In the genomic region with DNA sequence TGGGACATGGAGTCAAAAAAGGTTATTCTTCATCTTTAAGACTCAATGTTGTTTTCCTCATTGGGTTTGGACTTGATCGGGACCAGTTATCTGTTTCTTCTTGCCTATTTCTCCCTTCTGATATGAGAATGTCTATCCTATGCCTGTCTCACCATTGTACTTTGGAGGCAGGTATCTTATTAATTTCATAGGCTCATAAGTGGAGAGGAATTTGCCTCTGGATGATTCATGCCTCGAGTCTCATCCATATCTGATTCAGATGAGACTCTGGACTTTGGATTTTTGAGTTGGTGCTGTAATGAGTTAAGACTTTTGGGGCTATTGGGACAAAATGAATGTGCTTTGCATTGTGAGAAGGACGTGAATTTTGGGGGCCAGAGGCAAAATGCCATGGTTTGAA, we compare ENCODE assay signal across 15 cellular contexts. TPM values are rescaled to one million over a fixed set of nuclear protein-coding genes. Genes with fewer than 3 reads are reported as not detected.
DNase-seq lines count a peak whose midpoint lies in the region; FAIRE-seq and TF ChIP-seq lines count a peak whose summit lies in the region.
"Had no signal": no experiment of that assay in that cellular context is flagged by ENCODE, and none has a peak within 500 bp of the region (broad histone marks: within the 10 kb centered on the region; RNA-seq: fewer than 3 reads in every experiment).

No MANE protein-coding gene starts in this region.

- no peak overlapping the region for H2AFZ ChIP-seq in GM23248
- H2AFZ ChIP-seq in astrocyte (ENCODE audit: low read depth, low read length): no peak overlapping the region
- H2AFZ ChIP-seq in hepatocyte: no peak overlapping the region

- H3K4me3 Mint-ChIP-seq in astrocyte (ENCODE audit: unreplicated experiment): no peak overlapping the region
- no peak overlapping the region for H3K4me3 Mint-ChIP-seq in activated T-helper 1 cell treated with anti-CD3 and anti-CD28 coated beads, Interleukin-12 subunit alpha, Interleukin-12 subunit beta, Interleukin-2, Interleukin-4 antibody, amounts not matched to agents 30 ng/mL and 10 ng/mL and 1 ng/mL, durations not matched to agents 14 hours and 24 hours and 36 hours
- H3K4me3 Mint-ChIP-seq: CD4-positive, alpha-beta memory T cell had no signal

- intact Hi-C loops in activated T-helper 1 cell treated with anti-CD3 and anti-CD28 coated beads, Interleukin-12 subunit alpha, Interleukin-12 subunit beta, Interleukin-2, Interleukin-4 antibody, amounts not matched to agents 30 ng/mL and 10 ng/mL and 1 ng/mL, durations not matched to agents 14 hours and 24 hours and 36 hours (cut with micrococcal nuclease): no loop called here

- 53 to 54% methylated on average over 3 of the region's 3 CpGs for WGBS in GM23248 (ENCODE audit: low coverage in 1 of 2, low lambda C conversion rate in 2 of 2, missing lambda C conversion rate in 2 of 2), 2 experiments
- WGBS in hepatocyte (ENCODE audit: low lambda C conversion rate, missing lambda C conversion rate): 78% methylated on average over 3 of the region's 3 CpGs
- WGBS in small intestine, 3 donors: 55 to 74% (median 61%) methylated on average over 3 of the region's 3 CpGs

- H3K9me2 ChIP-seq in GM23248 (ENCODE audit: insufficient read depth): no peaks in the 10 kb centered on the region
- H3K9me2 ChIP-seq in hepatocyte (replicated peaks; ENCODE audit: insufficient read depth): no peaks in the 10 kb centered on the region

- H3K79me2 ChIP-seq in GM23248 (ENCODE audit: insufficient read depth): no peaks in the 10 kb centered on the region
- no peaks in the 10 kb centered on the region for H3K79me2 ChIP-seq in astrocyte (ENCODE audit: insufficient read depth, low read length)
- H3K79me2 ChIP-seq in hepatocyte: no peaks in the 10 kb centered on the region

- no peaks in the 10 kb centered on the region for H4K20me1 ChIP-seq in GM23248 (ENCODE audit: insufficient read depth)
- H4K20me1 ChIP-seq in astrocyte (ENCODE audit: insufficient read depth, low read length): no peaks in the 10 kb centered on the region
- H4K20me1 ChIP-seq in hepatocyte (ENCODE audit: insufficient read depth, poor library complexity, severe bottlenecking): no peaks in the 10 kb centered on the region

- H3K27ac Mint-ChIP-seq in astrocyte (ENCODE audit: unreplicated experiment): peak overlapping the region; percentile 64
- no peak overlapping the region for H3K27ac Mint-ChIP-seq in activated T-helper 1 cell treated with anti-CD3 and anti-CD28 coated beads, Interleukin-12 subunit alpha, Interleukin-12 subunit beta, Interleukin-2, Interleukin-4 antibody, amounts not matched to agents 30 ng/mL and 10 ng/mL and 1 ng/mL, durations not matched to agents 14 hours and 24 hours and 36 hours
- H3K27ac Mint-ChIP-seq: CD4-positive, alpha-beta memory T cell had no signal

- H3K4me2 ChIP-seq in GM23248 (ENCODE audit: unreplicated experiment) (no peak overlapping the region), astrocyte (ENCODE audit: low read length) (no peak overlapping the region), hepatocyte (no peak overlapping the region)

- TF ChIP-seq CTCF in astrocyte (IDR thresholded peaks at IDR 0.05; ENCODE audit: insufficient read depth, low read depth, low read length) (no peak), hepatocyte (IDR thresholded peaks at IDR 0.05; ENCODE audit: poor library complexity) (no peak)

- FAIRE-seq in astrocyte (lab: Jason Lieb, UNC): no peak
- FAIRE-seq in small intestine (lab: Jason Lieb, UNC): no peak
- no peak for FAIRE-seq in GM19239 (lab: Jason Lieb, UNC)
- FAIRE-seq: A204.1, G401.6, GM12892, H54 had no signal

- H3K36me3 ChIP-seq in GM23248 (ENCODE audit: low read depth): no peaks in the 10 kb centered on the region
- H3K36me3 ChIP-seq in astrocyte (ENCODE audit: insufficient read depth, low read length): no peaks in the 10 kb centered on the region
- H3K36me3 ChIP-seq in hepatocyte (replicated peaks; ENCODE audit: insufficient read depth, low read depth): no peaks in the 10 kb centered on the region
- no peaks in the 10 kb centered on the region for H3K36me3 ChIP-seq in small intestine (ENCODE audit: control insufficient read depth in 2 of 2, insufficient read depth in 2 of 2, low read length in 2 of 2)
- H3K36me3 ChIP-seq: BE2C had no signal

- H3K4me1 ChIP-seq in GM23248 (ENCODE audit: insufficient read depth) (peaks cover 22% of the 10 kb centered on the region), astrocyte (ENCODE audit: insufficient read depth, low read length) (peaks cover 15% of the 10 kb centered on the region), hepatocyte (ENCODE audit: insufficient read depth) (peaks cover 15% of the 10 kb centered on the region), small intestine (ENCODE audit: control insufficient read depth in 2 of 2, insufficient read depth in 1 of 2, low read depth in 1 of 2, low read length in 1 of 2) (no peaks in the 10 kb centered on the region)
- H3K4me1 ChIP-seq: BE2C had no signal

- no peaks in the 10 kb centered on the region for H3K27me3 Mint-ChIP-seq in astrocyte (ENCODE audit: low read depth, unreplicated experiment)
- peaks cover 2% of the 10 kb centered on the region for H3K27me3 Mint-ChIP-seq in activated T-helper 1 cell treated with anti-CD3 and anti-CD28 coated beads, Interleukin-12 subunit alpha, Interleukin-12 subunit beta, Interleukin-2, Interleukin-4 antibody, amounts not matched to agents 30 ng/mL and 10 ng/mL and 1 ng/mL, durations not matched to agents 14 hours and 24 hours and 36 hours (ENCODE audit: insufficient read depth)
- H3K27me3 Mint-ChIP-seq: CD4-positive, alpha-beta memory T cell had no signal

- no peaks in the 10 kb centered on the region for H3K9me3 Mint-ChIP-seq in astrocyte (ENCODE audit: unreplicated experiment)
- H3K9me3 Mint-ChIP-seq in activated T-helper 1 cell treated with anti-CD3 and anti-CD28 coated beads, Interleukin-12 subunit alpha, Interleukin-12 subunit beta, Interleukin-2, Interleukin-4 antibody, amounts not matched to agents 30 ng/mL and 10 ng/mL and 1 ng/mL, durations not matched to agents 14 hours and 24 hours and 36 hours: no peaks in the 10 kb centered on the region

- peaks cover 2% of the 10 kb centered on the region for H3K36me3 Mint-ChIP-seq in astrocyte (ENCODE audit: low read depth, unreplicated experiment)
- H3K36me3 Mint-ChIP-seq in activated T-helper 1 cell treated with anti-CD3 and anti-CD28 coated beads, Interleukin-12 subunit alpha, Interleukin-12 subunit beta, Interleukin-2, Interleukin-4 antibody, amounts not matched to agents 30 ng/mL and 10 ng/mL and 1 ng/mL, durations not matched to agents 14 hours and 24 hours and 36 hours (ENCODE audit: low read depth): no peaks in the 10 kb centered on the region
- H3K36me3 Mint-ChIP-seq: CD4-positive, alpha-beta memory T cell had no signal

- peaks cover 20% of the 10 kb centered on the region for H3K4me1 Mint-ChIP-seq in astrocyte (ENCODE audit: low read depth, unreplicated experiment)
- peaks cover 12% of the 10 kb centered on the region for H3K4me1 Mint-ChIP-seq in activated T-helper 1 cell treated with anti-CD3 and anti-CD28 coated beads, Interleukin-12 subunit alpha, Interleukin-12 subunit beta, Interleukin-2, Interleukin-4 antibody, amounts not matched to agents 30 ng/mL and 10 ng/mL and 1 ng/mL, durations not matched to agents 14 hours and 24 hours and 36 hours (ENCODE audit: low read depth)

- no peak overlapping the region for H3K9ac ChIP-seq in GM23248
- H3K9ac ChIP-seq in astrocyte (ENCODE audit: low read length): no peak overlapping the region

- DNase-seq in GM23248 (peak; percentile 16), astrocyte (ENCODE audit: low read depth) (no peak), hepatocyte (ENCODE audit: low spot score) (no peak), small intestine (peak; percentile 40), GM19239 (ENCODE audit: insufficient read length, low spot score) (no peak)
- no peak for DNase-seq in activated CD4-positive, alpha-beta T cell treated with anti-CD3 and anti-CD28 coated beads, Interleukin-2, amount 50 U/mL, for 48 hours
- DNase-seq in activated T-helper 1 cell treated with anti-CD3 and anti-CD28 coated beads, Interleukin-12 subunit alpha, Interleukin-12 subunit beta, Interleukin-2, Interleukin-4 antibody, amounts not matched to agents 30 ng/mL and 10 ng/mL and 1 ng/mL, durations not matched to agents 14 hours and 24 hours and 36 hours (ENCODE audit: low spot score): no peak
- DNase-seq: BE2C; CD4-positive, alpha-beta memory T cell; DMS79 had no signal

- peaks cover 11% of the 10 kb centered on the region; the same call in 1 of the 2 replicates for H3F3A ChIP-seq in GM23248 (ENCODE audit: insufficient read depth)

- H3K9me3 ChIP-seq in GM23248 (ENCODE audit: low read depth) (no peaks in the 10 kb centered on the region), astrocyte (ENCODE audit: insufficient read depth, low read depth, low read length) (no peaks in the 10 kb centered on the region), hepatocyte (ENCODE audit: low read depth) (no peaks in the 10 kb centered on the region), small intestine (ENCODE audit: control insufficient read depth, low read depth) (no peaks in the 10 kb centered on the region)
- H3K9me3 ChIP-seq: BE2C had no signal

- H3K27me3 ChIP-seq in GM23248 (replicated peaks; ENCODE audit: insufficient read depth) (no peaks in the 10 kb centered on the region), astrocyte (ENCODE audit: insufficient read depth, low read length) (no peaks in the 10 kb centered on the region), hepatocyte (no peaks in the 10 kb centered on the region), small intestine (ENCODE audit: control insufficient read depth in 2 of 2, insufficient read depth in 2 of 2, low read length in 2 of 2) (no peaks in the 10 kb centered on the region)
- H3K27me3 ChIP-seq: BE2C had no signal

- H3K4me3 ChIP-seq in GM23248 (no peak overlapping the region), astrocyte (ENCODE audit: insufficient read depth, low read depth, low read length) (no peak overlapping the region), hepatocyte (no peak overlapping the region), small intestine (ENCODE audit: low read depth in 1 of 2, low read length in 2 of 2) (no peak overlapping the region)

- in situ Hi-C loops in GM23248 (cut with MboI): no loop called here

- H3K27ac ChIP-seq in GM23248: no peak overlapping the region
- no peak overlapping the region for H3K27ac ChIP-seq in astrocyte (ENCODE audit: low read depth, low read length)
- H3K27ac ChIP-seq in hepatocyte: peak overlapping the region; percentile 41
- H3K27ac ChIP-seq in small intestine (ENCODE audit: low read depth in 1 of 2, low read length in 1 of 2): no peak overlapping the region
- H3K27ac ChIP-seq: C4-2B had no signal

RNA-seq across cellular contexts. Expression of a gene that starts 36.2 kb away (rescaled TPM):
- 2.2 and 19.1 TPM in 2 replicates for total RNA-seq in GM23248 (2014; rRNA removed; shearing (Covaris generic))
- 0.96 and 2.2 TPM in 2 replicates for polyA plus RNA-seq in GM23248 (2016; fragmentation: Nextera tagmentation; extraction: Ambion mirVana)
- 2.1 and 2.3 TPM in 2 replicates for total RNA-seq in astrocyte
- total RNA-seq in hepatocyte: 10.0 and 11.3 TPM in 2 replicates
- polyA plus RNA-seq in hepatocyte: 2.0 and 6.1 TPM in 2 replicates
- polyA plus RNA-seq in small intestine: 1 to 10 TPM in 1 of 3 donors, under 1 TPM in 2; 0.54 to 1.5 (median 0.89) TPM
- 9.0 and 10.2 TPM in 2 replicates for total RNA-seq in activated T-helper 1 cell treated with anti-CD3 and anti-CD28 coated beads, Interleukin-12 subunit alpha, Interleukin-12 subunit beta, Interleukin-2, Interleukin-4 antibody, amounts not matched to agents 30 ng/mL and 10 ng/mL and 1 ng/mL, durations not matched to agents 14 hours and 24 hours and 36 hours

Comparison
In these comparisons a context has a peak if more than half of its experiments do, and no peak if none do; other contexts are left out.
1. DNase-seq: peak in GM23248 (single experiment) and small intestine (single experiment); none in astrocyte (single experiment), hepatocyte (single experiment), GM19239 (single experiment), activated CD4-positive, alpha-beta T cell treated with anti-CD3 and anti-CD28 coated beads, Interleukin-2, amount 50 U/mL, for 48 hours (0 of 2) and activated T-helper 1 cell treated with anti-CD3 and anti-CD28 coated beads, Interleukin-12 subunit alpha, Interleukin-12 subunit beta, Interleukin-2, Interleukin-4 antibody, amounts not matched to agents 30 ng/mL and 10 ng/mL and 1 ng/mL, durations not matched to agents 14 hours and 24 hours and 36 hours (single experiment).